ENCODE assay signal across 8 cellular contexts in genomic region chr4:168877407-168877778, GRCh38.
DNase-seq lines count a peak whose midpoint lies in the region; ATAC-seq, FAIRE-seq and TF ChIP-seq lines count a peak whose summit lies in the region.

No MANE protein-coding gene starts in this region.

- H3K4me1 ChIP-seq in mesendoderm (ENCODE audit: control insufficient read depth, low read depth, low read length), result no peaks in the 10 kb centered on the region
- peaks cover 0 to 100% (median 52%) of the 10 kb centered on the region in 4 donors for H3K4me1 ChIP-seq in tibial artery

- H2AK5ac ChIP-seq in mesendoderm (ENCODE audit: low read length), result no peak overlapping the region

- no peak for TF ChIP-seq CTCF in chondrocyte (IDR thresholded peaks at IDR 0.05)
- no peak for TF ChIP-seq CTCF in tibial artery (IDR thresholded peaks at IDR 0.05)

- H4K5ac ChIP-seq in mesendoderm (ENCODE audit: low read length), result no peak overlapping the region

- H3K9ac ChIP-seq in mesendoderm (ENCODE audit: low read length), result peak overlapping the region; percentile 70

- ATAC-seq in activated CD8-positive, alpha-beta memory T cell treated with anti-CD3 and anti-CD28 coated beads, Interleukin-2, amount 10 ng/mL, durations not matched to agents 7 days and 5 days, result no peak

- peak overlapping the region; percentile 49 for H3K56ac ChIP-seq in mesendoderm (ENCODE audit: low read length)

- no peaks in the 10 kb centered on the region for H3K79me1 ChIP-seq in mesendoderm (ENCODE audit: low read length)

- H3K27me3 Mint-ChIP-seq in activated CD8-positive, alpha-beta memory T cell treated with anti-CD3 and anti-CD28 coated beads, Interleukin-2, amount 10 ng/mL, durations not matched to agents 7 days and 5 days, result peaks cover 67% of the 10 kb centered on the region
- no peaks in the 10 kb centered on the region for H3K27me3 Mint-ChIP-seq in chondrocyte (ENCODE audit: low read depth)

- peaks cover 3% of the 10 kb centered on the region for H3K36me3 Mint-ChIP-seq in activated CD8-positive, alpha-beta memory T cell treated with anti-CD3 and anti-CD28 coated beads, Interleukin-2, amount 10 ng/mL, durations not matched to agents 7 days and 5 days
- H3K36me3 Mint-ChIP-seq in chondrocyte (ENCODE audit: low read depth), result peaks cover 49% of the 10 kb centered on the region

- H3K4me1 Mint-ChIP-seq in activated CD8-positive, alpha-beta memory T cell treated with anti-CD3 and anti-CD28 coated beads, Interleukin-2, amount 10 ng/mL, durations not matched to agents 7 days and 5 days, result peaks cover 13% of the 10 kb centered on the region
- H3K4me1 Mint-ChIP-seq in chondrocyte (ENCODE audit: low read depth), result peaks cover 86% of the 10 kb centered on the region

- no peak overlapping the region for H3K4ac ChIP-seq in mesendoderm (ENCODE audit: low read depth, low read length)

- H3K23ac ChIP-seq in mesendoderm (ENCODE audit: low read length), result no peak overlapping the region

- H3K18ac ChIP-seq in mesendoderm (ENCODE audit: low read length), result no peak overlapping the region

- no peaks in the 10 kb centered on the region for H3K36me3 ChIP-seq in mesendoderm (ENCODE audit: control insufficient read depth, insufficient read depth, low read length)
- peaks cover 7 to 30% (median 23%) of the 10 kb centered on the region in 3 donors for H3K36me3 ChIP-seq in tibial artery

- no peak overlapping the region for H3K27ac ChIP-seq in mesendoderm (ENCODE audit: low read depth, low read length)
- peak overlapping the region; percentile 78 to 88 for H3K27ac ChIP-seq in tibial artery

- intact Hi-C loops in tibial artery (cut with DNase I; ENCODE audit: low total_unique reads), result no loop called here

- no peak overlapping the region for H2BK120ac ChIP-seq in mesendoderm (ENCODE audit: low read depth, low read length)

- FAIRE-seq in urothelium cell line (lab: Jason Lieb, UNC), result no peak

- no peaks in the 10 kb centered on the region for H3K9me3 Mint-ChIP-seq in activated CD8-positive, alpha-beta memory T cell treated with anti-CD3 and anti-CD28 coated beads, Interleukin-2, amount 10 ng/mL, durations not matched to agents 7 days and 5 days (ENCODE audit: low read depth)
- no peaks in the 10 kb centered on the region for H3K9me3 Mint-ChIP-seq in chondrocyte (ENCODE audit: low read depth)

- H4K8ac ChIP-seq in mesendoderm (ENCODE audit: low read depth, low read length), result no peak overlapping the region

- no peaks in the 10 kb centered on the region for H3K79me2 ChIP-seq in mesendoderm (ENCODE audit: control insufficient read depth, insufficient read depth, low read length)

- H2BK5ac ChIP-seq in mesendoderm (ENCODE audit: low read length), result no peak overlapping the region

- peak overlapping the region; percentile 4 for H3K4me2 ChIP-seq in mesendoderm (ENCODE audit: low read length)

- H3K4me3 ChIP-seq in mesendoderm (ENCODE audit: low read length), result no peak overlapping the region
- peak overlapping the region; percentile 46 to 51 for H3K4me3 ChIP-seq in tibial artery

- no peak for DNase-seq in activated CD8-positive, alpha-beta memory T cell treated with anti-CD3 and anti-CD28 coated beads, Interleukin-2, amount 10 ng/mL, durations not matched to agents 7 days and 5 days
- no peak for DNase-seq in activated CD8-positive, alpha-beta memory T cell treated with anti-CD3 and anti-CD28 coated beads, Interleukin-2, amount 50 U/mL, for 48 hours
- DNase-seq in chondrocyte (ENCODE audit: low spot score) (no peak), mesendoderm (no peak), tibial artery (no peak), urothelium cell line (ENCODE audit: low spot score) (no peak), NCI-H1436 (lab: John Stamatoyannopoulos, UW) (no peak), cerebellar nuclear complex (lab: John Stamatoyannopoulos, UW) (no peak)

- H3K27ac Mint-ChIP-seq in activated CD8-positive, alpha-beta memory T cell treated with anti-CD3 and anti-CD28 coated beads, Interleukin-2, amount 10 ng/mL, durations not matched to agents 7 days and 5 days, result no peak overlapping the region
- peak overlapping the region; percentile 97 for H3K27ac Mint-ChIP-seq in chondrocyte (ENCODE audit: unreplicated experiment)

- WGBS in mesendoderm (ENCODE audit: extremely low coverage, insufficient coverage, low lambda C conversion rate), result no CpG with 5 or more reads among the region's 10 CpGs

- CTCF ChIA-PET in activated CD8-positive, alpha-beta memory T cell treated with anti-CD3 and anti-CD28 coated beads, Interleukin-2, amount 10 ng/mL, durations not matched to agents 7 days and 5 days (lab: Charles Lee), result no interaction called here

- H3K27me3 ChIP-seq in mesendoderm (ENCODE audit: insufficient read depth, low read length, poor library complexity) (no peaks in the 10 kb centered on the region), tibial artery (no peaks in the 10 kb centered on the region)

- no peak overlapping the region for H2BK15ac ChIP-seq in mesendoderm (replicated peaks; ENCODE audit: low read depth)

- H3K9me3 ChIP-seq in tibial artery, result no peaks in the 10 kb centered on the region

- peak overlapping the region; percentile 36 for H3K4me3 Mint-ChIP-seq in activated CD8-positive, alpha-beta memory T cell treated with anti-CD3 and anti-CD28 coated beads, Interleukin-2, amount 10 ng/mL, durations not matched to agents 7 days and 5 days
- peak overlapping the region; percentile 52 for H3K4me3 Mint-ChIP-seq in chondrocyte (ENCODE audit: unreplicated experiment)
